In genomic region chr17:1516403-1517161, GRCh38 we compare ENCODE assay signal across 1 cellular context.
TF ChIP-seq lines count a peak whose summit lies in the region.

Gene INPP5K, minus strand, starts transcription at chr17:1516612. Its CDS starts 113 bp downstream, at chr17:1516499.

TF ChIP-seq in GM12878, 131 proteins besides CTCF, POLR2A, EP300 and RAD21 (continued from another document and continues in another):
- no peak for TF ChIP-seq TARDBP (IDR thresholded peaks at IDR 0.05; ENCODE audit: borderline replicate concordance)
- TF ChIP-seq ZBED1 (IDR thresholded peaks at IDR 0.05; ENCODE audit: borderline replicate concordance): no peak
- peak; percentile 96 for TF ChIP-seq MXI1 (IDR thresholded peaks at IDR 0.05; ENCODE audit: low read depth, low read length)
- peak; percentile 77 for TF ChIP-seq IKZF1 (conservative IDR thresholded peaks at IDR 0.05)
- TF ChIP-seq ASH2L (IDR thresholded peaks at IDR 0.05; ENCODE audit: borderline replicate concordance, low read depth): no peak; the same call in 1 of the 2 replicates
- TF ChIP-seq, protein P1, sequence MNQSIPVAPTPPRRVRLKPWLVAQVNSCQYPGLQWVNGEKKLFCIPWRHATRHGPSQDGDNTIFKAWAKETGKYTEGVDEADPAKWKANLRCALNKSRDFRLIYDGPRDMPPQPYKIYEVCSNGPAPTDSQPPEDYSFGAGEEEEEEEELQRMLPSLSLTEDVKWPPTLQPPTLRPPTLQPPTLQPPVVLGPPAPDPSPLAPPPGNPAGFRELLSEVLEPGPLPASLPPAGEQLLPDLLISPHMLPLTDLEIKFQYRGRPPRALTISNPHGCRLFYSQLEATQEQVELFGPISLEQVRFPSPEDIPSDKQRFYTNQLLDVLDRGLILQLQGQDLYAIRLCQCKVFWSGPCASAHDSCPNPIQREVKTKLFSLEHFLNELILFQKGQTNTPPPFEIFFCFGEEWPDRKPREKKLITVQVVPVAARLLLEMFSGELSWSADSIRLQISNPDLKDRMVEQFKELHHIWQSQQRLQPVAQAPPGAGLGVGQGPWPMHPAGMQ (IDR thresholded peaks at IDR 0.05; ENCODE audit: borderline replicate concordance): no peak
- TF ChIP-seq FOS (IDR thresholded peaks at IDR 0.05; ENCODE audit: borderline replicate concordance, extremely low read depth, insufficient read length): no peak
- TF ChIP-seq, protein P2, sequence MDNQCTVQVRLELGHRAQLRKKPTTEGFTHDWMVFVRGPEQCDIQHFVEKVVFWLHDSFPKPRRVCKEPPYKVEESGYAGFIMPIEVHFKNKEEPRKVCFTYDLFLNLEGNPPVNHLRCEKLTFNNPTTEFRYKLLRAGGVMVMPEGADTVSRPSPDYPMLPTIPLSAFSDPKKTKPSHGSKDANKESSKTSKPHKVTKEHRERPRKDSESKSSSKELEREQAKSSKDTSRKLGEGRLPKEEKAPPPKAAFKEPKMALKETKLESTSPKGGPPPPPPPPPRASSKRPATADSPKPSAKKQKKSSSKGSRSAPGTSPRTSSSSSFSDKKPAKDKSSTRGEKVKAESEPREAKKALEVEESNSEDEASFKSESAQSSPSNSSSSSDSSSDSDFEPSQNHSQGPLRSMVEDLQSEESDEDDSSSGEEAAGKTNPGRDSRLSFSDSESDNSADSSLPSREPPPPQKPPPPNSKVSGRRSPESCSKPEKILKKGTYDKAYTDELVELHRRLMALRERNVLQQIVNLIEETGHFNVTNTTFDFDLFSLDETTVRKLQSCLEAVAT (IDR thresholded peaks at IDR 0.05): no peak
- 0 out of 2 replicates have a peak, but pooled peaks have one; percentile 7 for TF ChIP-seq TCF12 (IDR thresholded peaks at IDR 0.05; ENCODE audit: low read depth, low read length)
- 0 out of 2 replicates have a peak, but pooled peaks have one; percentile 42 for TF ChIP-seq RCOR1 (conservative IDR thresholded peaks at IDR 0.05; ENCODE audit: low read depth, low read length)
- TF ChIP-seq E4F1 (IDR thresholded peaks at IDR 0.05; ENCODE audit: borderline replicate concordance, partially characterized antibody): no peak
- no peak for TF ChIP-seq EED (IDR thresholded peaks at IDR 0.05; ENCODE audit: low read depth)
- TF ChIP-seq CHD4 (IDR thresholded peaks at IDR 0.05): no peak
- TF ChIP-seq, protein P3, sequence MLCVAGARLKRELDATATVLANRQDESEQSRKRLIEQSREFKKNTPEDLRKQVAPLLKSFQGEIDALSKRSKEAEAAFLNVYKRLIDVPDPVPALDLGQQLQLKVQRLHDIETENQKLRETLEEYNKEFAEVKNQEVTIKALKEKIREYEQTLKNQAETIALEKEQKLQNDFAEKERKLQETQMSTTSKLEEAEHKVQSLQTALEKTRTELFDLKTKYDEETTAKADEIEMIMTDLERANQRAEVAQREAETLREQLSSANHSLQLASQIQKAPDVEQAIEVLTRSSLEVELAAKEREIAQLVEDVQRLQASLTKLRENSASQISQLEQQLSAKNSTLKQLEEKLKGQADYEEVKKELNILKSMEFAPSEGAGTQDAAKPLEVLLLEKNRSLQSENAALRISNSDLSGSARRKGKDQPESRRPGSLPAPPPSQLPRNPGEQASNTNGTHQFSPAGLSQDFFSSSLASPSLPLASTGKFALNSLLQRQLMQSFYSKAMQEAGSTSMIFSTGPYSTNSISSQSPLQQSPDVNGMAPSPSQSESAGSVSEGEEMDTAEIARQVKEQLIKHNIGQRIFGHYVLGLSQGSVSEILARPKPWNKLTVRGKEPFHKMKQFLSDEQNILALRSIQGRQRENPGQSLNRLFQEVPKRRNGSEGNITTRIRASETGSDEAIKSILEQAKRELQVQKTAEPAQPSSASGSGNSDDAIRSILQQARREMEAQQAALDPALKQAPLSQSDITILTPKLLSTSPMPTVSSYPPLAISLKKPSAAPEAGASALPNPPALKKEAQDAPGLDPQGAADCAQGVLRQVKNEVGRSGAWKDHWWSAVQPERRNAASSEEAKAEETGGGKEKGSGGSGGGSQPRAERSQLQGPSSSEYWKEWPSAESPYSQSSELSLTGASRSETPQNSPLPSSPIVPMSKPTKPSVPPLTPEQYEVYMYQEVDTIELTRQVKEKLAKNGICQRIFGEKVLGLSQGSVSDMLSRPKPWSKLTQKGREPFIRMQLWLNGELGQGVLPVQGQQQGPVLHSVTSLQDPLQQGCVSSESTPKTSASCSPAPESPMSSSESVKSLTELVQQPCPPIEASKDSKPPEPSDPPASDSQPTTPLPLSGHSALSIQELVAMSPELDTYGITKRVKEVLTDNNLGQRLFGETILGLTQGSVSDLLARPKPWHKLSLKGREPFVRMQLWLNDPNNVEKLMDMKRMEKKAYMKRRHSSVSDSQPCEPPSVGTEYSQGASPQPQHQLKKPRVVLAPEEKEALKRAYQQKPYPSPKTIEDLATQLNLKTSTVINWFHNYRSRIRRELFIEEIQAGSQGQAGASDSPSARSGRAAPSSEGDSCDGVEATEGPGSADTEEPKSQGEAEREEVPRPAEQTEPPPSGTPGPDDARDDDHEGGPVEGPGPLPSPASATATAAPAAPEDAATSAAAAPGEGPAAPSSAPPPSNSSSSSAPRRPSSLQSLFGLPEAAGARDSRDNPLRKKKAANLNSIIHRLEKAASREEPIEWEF (IDR thresholded peaks at IDR 0.05; ENCODE audit: insufficient replicate concordance, low read depth, low read length): no peak
- TF ChIP-seq, protein P4, sequence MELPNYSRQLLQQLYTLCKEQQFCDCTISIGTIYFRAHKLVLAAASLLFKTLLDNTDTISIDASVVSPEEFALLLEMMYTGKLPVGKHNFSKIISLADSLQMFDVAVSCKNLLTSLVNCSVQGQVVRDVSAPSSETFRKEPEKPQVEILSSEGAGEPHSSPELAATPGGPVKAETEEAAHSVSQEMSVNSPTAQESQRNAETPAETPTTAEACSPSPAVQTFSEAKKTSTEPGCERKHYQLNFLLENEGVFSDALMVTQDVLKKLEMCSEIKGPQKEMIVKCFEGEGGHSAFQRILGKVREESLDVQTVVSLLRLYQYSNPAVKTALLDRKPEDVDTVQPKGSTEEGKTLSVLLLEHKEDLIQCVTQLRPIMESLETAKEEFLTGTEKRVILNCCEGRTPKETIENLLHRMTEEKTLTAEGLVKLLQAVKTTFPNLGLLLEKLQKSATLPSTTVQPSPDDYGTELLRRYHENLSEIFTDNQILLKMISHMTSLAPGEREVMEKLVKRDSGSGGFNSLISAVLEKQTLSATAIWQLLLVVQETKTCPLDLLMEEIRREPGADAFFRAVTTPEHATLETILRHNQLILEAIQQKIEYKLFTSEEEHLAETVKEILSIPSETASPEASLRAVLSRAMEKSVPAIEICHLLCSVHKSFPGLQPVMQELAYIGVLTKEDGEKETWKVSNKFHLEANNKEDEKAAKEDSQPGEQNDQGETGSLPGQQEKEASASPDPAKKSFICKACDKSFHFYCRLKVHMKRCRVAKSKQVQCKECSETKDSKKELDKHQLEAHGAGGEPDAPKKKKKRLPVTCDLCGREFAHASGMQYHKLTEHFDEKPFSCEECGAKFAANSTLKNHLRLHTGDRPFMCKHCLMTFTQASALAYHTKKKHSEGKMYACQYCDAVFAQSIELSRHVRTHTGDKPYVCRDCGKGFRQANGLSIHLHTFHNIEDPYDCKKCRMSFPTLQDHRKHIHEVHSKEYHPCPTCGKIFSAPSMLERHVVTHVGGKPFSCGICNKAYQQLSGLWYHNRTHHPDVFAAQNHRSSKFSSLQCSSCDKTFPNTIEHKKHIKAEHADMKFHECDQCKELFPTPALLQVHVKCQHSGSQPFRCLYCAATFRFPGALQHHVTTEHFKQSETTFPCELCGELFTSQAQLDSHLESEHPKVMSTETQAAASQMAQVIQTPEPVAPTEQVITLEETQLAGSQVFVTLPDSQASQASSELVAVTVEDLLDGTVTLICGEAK (IDR thresholded peaks at IDR 0.05; ENCODE audit: borderline replicate concordance): peak; percentile 90
- no peak for TF ChIP-seq BCL11A (IDR thresholded peaks at IDR 0.05; ENCODE audit: low read depth, low read length)
- TF ChIP-seq ZZZ3 (IDR thresholded peaks at IDR 0.05; ENCODE audit: control insufficient read depth, insufficient read length, low read depth): no peak
- TF ChIP-seq REST (IDR thresholded peaks at IDR 0.05; ENCODE audit: low read depth, low read length): no peak
- TF ChIP-seq POLR2AphosphoS2 (IDR thresholded peaks at IDR 0.05; ENCODE audit: low read depth, low read length): peak; percentile 95; the same call in 1 of the 2 replicates
- TF ChIP-seq SIN3A (IDR thresholded peaks at IDR 0.05; ENCODE audit: low read depth, low read length): peak; percentile 93
- TF ChIP-seq POLR2AphosphoS5 (IDR thresholded peaks at IDR 0.05; ENCODE audit: low read length): peak; percentile 87
- TF ChIP-seq SMC3 (IDR thresholded peaks at IDR 0.05; ENCODE audit: borderline replicate concordance, low read length): no peak
- TF ChIP-seq USF1 (IDR thresholded peaks at IDR 0.05; ENCODE audit: borderline replicate concordance, extremely low read length, insufficient read depth, low read depth, low read length): no peak
- no peak for TF ChIP-seq JUND (IDR thresholded peaks at IDR 0.05; ENCODE audit: low read depth, low read length)
- no peak for TF ChIP-seq ZNF24 (IDR thresholded peaks at IDR 0.05)
- no peak for TF ChIP-seq MEF2B (IDR thresholded peaks at IDR 0.05; ENCODE audit: partially characterized antibody, poor library complexity, severe bottlenecking)
- no peak for TF ChIP-seq KLF5 (IDR thresholded peaks at IDR 0.05; ENCODE audit: partially characterized antibody)
- TF ChIP-seq CBX5 (IDR thresholded peaks at IDR 0.05; ENCODE audit: low read depth): no peak
- TF ChIP-seq CREM (IDR thresholded peaks at IDR 0.05; ENCODE audit: low read depth): peak; percentile 78
- TF ChIP-seq, protein P5, sequence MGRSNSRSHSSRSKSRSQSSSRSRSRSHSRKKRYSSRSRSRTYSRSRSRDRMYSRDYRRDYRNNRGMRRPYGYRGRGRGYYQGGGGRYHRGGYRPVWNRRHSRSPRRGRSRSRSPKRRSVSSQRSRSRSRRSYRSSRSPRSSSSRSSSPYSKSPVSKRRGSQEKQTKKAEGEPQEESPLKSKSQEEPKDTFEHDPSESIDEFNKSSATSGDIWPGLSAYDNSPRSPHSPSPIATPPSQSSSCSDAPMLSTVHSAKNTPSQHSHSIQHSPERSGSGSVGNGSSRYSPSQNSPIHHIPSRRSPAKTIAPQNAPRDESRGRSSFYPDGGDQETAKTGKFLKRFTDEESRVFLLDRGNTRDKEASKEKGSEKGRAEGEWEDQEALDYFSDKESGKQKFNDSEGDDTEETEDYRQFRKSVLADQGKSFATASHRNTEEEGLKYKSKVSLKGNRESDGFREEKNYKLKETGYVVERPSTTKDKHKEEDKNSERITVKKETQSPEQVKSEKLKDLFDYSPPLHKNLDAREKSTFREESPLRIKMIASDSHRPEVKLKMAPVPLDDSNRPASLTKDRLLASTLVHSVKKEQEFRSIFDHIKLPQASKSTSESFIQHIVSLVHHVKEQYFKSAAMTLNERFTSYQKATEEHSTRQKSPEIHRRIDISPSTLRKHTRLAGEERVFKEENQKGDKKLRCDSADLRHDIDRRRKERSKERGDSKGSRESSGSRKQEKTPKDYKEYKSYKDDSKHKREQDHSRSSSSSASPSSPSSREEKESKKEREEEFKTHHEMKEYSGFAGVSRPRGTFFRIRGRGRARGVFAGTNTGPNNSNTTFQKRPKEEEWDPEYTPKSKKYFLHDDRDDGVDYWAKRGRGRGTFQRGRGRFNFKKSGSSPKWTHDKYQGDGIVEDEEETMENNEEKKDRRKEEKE (IDR thresholded peaks at IDR 0.05): no peak
- no peak; the same call in 1 of the 2 replicates for TF ChIP-seq CBFB (IDR thresholded peaks at IDR 0.05; ENCODE audit: low read depth)
- TF ChIP-seq SUPT20H (IDR thresholded peaks at IDR 0.05; ENCODE audit: borderline replicate concordance, control insufficient read depth, low read depth, low read length): no peak
- peak; percentile 78 for TF ChIP-seq CHD2 (IDR thresholded peaks at IDR 0.05; ENCODE audit: borderline replicate concordance, low read depth, low read length)
- TF ChIP-seq IKZF2 (IDR thresholded peaks at IDR 0.05): no peak
- no peak for TF ChIP-seq ETV6 (conservative IDR thresholded peaks at IDR 0.05 in 1 of 2, IDR thresholded peaks at IDR 0.05 in 1 of 2; ENCODE audit: borderline replicate concordance in 1 of 2, low read depth in 1 of 2)
- peak; percentile 90 for TF ChIP-seq GABPA (IDR thresholded peaks at IDR 0.05; ENCODE audit: low read depth)
- no peak for TF ChIP-seq ZNF622 (IDR thresholded peaks at IDR 0.05)
